ENCODE assay signal across 19 cellular contexts in the genomic region with DNA sequence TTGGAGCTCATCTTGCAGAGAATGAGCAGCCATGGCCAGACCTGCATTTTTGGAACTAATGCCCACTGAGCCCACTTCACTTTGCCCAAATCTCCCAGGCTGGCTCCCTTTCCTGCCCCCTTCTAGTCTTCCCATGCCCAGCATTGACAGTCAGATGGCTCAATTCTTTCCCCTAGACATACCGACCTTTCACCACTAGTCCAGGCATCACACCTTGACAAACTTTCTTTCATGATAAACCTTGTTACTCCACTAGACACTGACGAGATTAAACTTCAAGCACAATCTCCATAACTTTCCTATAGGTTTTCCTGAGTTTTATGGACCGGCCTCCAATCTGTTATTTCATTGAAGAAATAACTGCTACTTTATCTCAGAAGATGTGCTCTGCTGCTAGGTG. TPM values are rescaled to one million over a fixed set of nuclear protein-coding genes. Genes with fewer than 3 reads are reported as not detected.
DNase-seq lines count a peak whose midpoint lies in the region; ATAC-seq, FAIRE-seq and TF ChIP-seq lines count a peak whose summit lies in the region.
"Had no signal": no experiment of that assay in that cellular context is flagged by ENCODE, and none has a peak within 500 bp of the region (broad histone marks: within the 10 kb centered on the region; RNA-seq: fewer than 3 reads in every experiment).

No MANE protein-coding gene starts in this region.

- 27 to 61% (median 34%) methylated on average over 3 of the region's 3 CpGs for WGBS in small intestine, 3 donors

- peaks cover 61% of the 10 kb centered on the region for H3K4me1 Mint-ChIP-seq in HFFc6 (ENCODE audit: low read depth)
- H3K4me1 Mint-ChIP-seq in naive thymus-derived CD8-positive, alpha-beta T cell = no peaks in the 10 kb centered on the region
- H3K4me1 Mint-ChIP-seq: CD8-positive, alpha-beta memory T cell; memory B cell; stimulated activated memory B cell treated with anti-CD40 and anti-IgM and Interleukin-4, amounts not matched to agents 10 μg/mL and 1 μg/mL and 100 μg/mL, for 72 hours had no signal

- POLR2A ChIA-PET in naive thymus-derived CD8-positive, alpha-beta T cell (lab: Charles Lee) = no interaction called here

- H3K36me3 ChIP-seq in ascending aorta = no peaks in the 10 kb centered on the region
- H3K36me3 ChIP-seq in small intestine (ENCODE audit: control insufficient read depth in 2 of 2, insufficient read depth in 2 of 2, low read length in 2 of 2) = no peaks in the 10 kb centered on the region
- H3K36me3 ChIP-seq: tibial artery had no signal

- TF ChIP-seq CTCF in HFFc6 (IDR thresholded peaks at IDR 0.05) (no peak), ascending aorta (IDR thresholded peaks at IDR 0.05) (no peak), fibroblast of the aortic adventitia (IDR thresholded peaks at IDR 0.05; ENCODE audit: insufficient read depth, low read length) (peak; percentile 1)

- H3K9me3 ChIP-seq in ascending aorta (no peaks in the 10 kb centered on the region), small intestine (ENCODE audit: control insufficient read depth, low read depth) (no peaks in the 10 kb centered on the region)
- H3K9me3 ChIP-seq: tibial artery had no signal

- H3K4me3 ChIP-seq in ascending aorta = no peak overlapping the region
- no peak overlapping the region for H3K4me3 ChIP-seq in fibroblast of the aortic adventitia (ENCODE audit: low read depth, low read length)
- H3K4me3 ChIP-seq in small intestine (ENCODE audit: low read depth in 1 of 2, low read length in 2 of 2) = no peak overlapping the region
- H3K4me3 ChIP-seq: tibial artery had no signal

- no peaks in the 10 kb centered on the region for H3K36me3 Mint-ChIP-seq in HFFc6 (ENCODE audit: low read depth)
- no peaks in the 10 kb centered on the region for H3K36me3 Mint-ChIP-seq in naive thymus-derived CD8-positive, alpha-beta T cell
- H3K36me3 Mint-ChIP-seq: CD8-positive, alpha-beta memory T cell; memory B cell; stimulated activated memory B cell treated with anti-CD40 and anti-IgM and Interleukin-4, amounts not matched to agents 10 μg/mL and 1 μg/mL and 100 μg/mL, for 72 hours had no signal

- no peaks in the 10 kb centered on the region for H3K9me3 Mint-ChIP-seq in HFFc6
- H3K9me3 Mint-ChIP-seq in naive thymus-derived CD8-positive, alpha-beta T cell = no peaks in the 10 kb centered on the region
- H3K9me3 Mint-ChIP-seq: CD8-positive, alpha-beta memory T cell; neural crest cell; stimulated activated memory B cell treated with anti-CD40 and anti-IgM and Interleukin-4, amounts not matched to agents 10 μg/mL and 1 μg/mL and 100 μg/mL, for 72 hours had no signal

- H3K27ac ChIP-seq in ascending aorta (peak overlapping the region; percentile 66 to 74), small intestine (ENCODE audit: low read depth in 1 of 2, low read length in 1 of 2) (no peak overlapping the region)

- H3K4me1 ChIP-seq in ascending aorta (peaks cover 3 to 18% of the 10 kb centered on the region in 2 donors), small intestine (ENCODE audit: control insufficient read depth in 2 of 2, insufficient read depth in 1 of 2, low read depth in 1 of 2, low read length in 1 of 2) (peaks cover 0 to 3% of the 10 kb centered on the region in 2 donors)

- H3K4me3 Mint-ChIP-seq in HFFc6 = peak overlapping the region; percentile 80
- no peak overlapping the region for H3K4me3 Mint-ChIP-seq in naive thymus-derived CD8-positive, alpha-beta T cell
- H3K4me3 Mint-ChIP-seq: CD8-positive, alpha-beta memory T cell; memory B cell; neural crest cell; stimulated activated memory B cell treated with anti-CD40 and anti-IgM and Interleukin-4, amounts not matched to agents 10 μg/mL and 1 μg/mL and 100 μg/mL, for 72 hours had no signal

- H3K27ac Mint-ChIP-seq in HFFc6 = peak overlapping the region; percentile 80
- no peak overlapping the region for H3K27ac Mint-ChIP-seq in naive thymus-derived CD8-positive, alpha-beta T cell
- H3K27ac Mint-ChIP-seq: CD8-positive, alpha-beta memory T cell; memory B cell; stimulated activated memory B cell treated with anti-CD40 and anti-IgM and Interleukin-4, amounts not matched to agents 10 μg/mL and 1 μg/mL and 100 μg/mL, for 72 hours had no signal

- ATAC-seq in HG03442 (IDR thresholded peaks at IDR 0.05; ENCODE audit: unreplicated experiment) = no peak
- no peak for ATAC-seq in naive thymus-derived CD8-positive, alpha-beta T cell
- no peak for ATAC-seq in GM19467 (IDR thresholded peaks at IDR 0.05; ENCODE audit: unreplicated experiment)
- ATAC-seq: stimulated activated memory B cell treated with anti-CD40 and anti-IgM and Interleukin-4, amounts not matched to agents 10 μg/mL and 1 μg/mL and 100 μg/mL, for 72 hours had no signal

- intact Hi-C loops in ascending aorta (cut with DNase I) = loop anchor here (2.0 to 5.0 kb wide), 2 partner anchors 49 to 86 kb away; a partner anchor contains a TSS

- no peaks in the 10 kb centered on the region for H3K27me3 Mint-ChIP-seq in HFFc6 (ENCODE audit: insufficient read depth)
- H3K27me3 Mint-ChIP-seq in naive thymus-derived CD8-positive, alpha-beta T cell = peaks cover 0 to 8% (median 5%) of the 10 kb centered on the region in 5 donors
- H3K27me3 Mint-ChIP-seq: stimulated activated memory B cell treated with anti-CD40 and anti-IgM and Interleukin-4, amounts not matched to agents 10 μg/mL and 1 μg/mL and 100 μg/mL, for 72 hours had no signal

- DNase-seq in HFFc6 = no peak
- DNase-seq in ascending aorta (ENCODE audit: low spot score in 2 of 2) = no peak
- DNase-seq in fibroblast of the aortic adventitia (ENCODE audit: low read depth) = no peak
- peak; percentile 25 for DNase-seq in small intestine
- DNase-seq in iPS-NIHi11 (ENCODE audit: low spot score) = no peak
- DNase-seq in naive thymus-derived CD8-positive, alpha-beta T cell = no peak
- DNase-seq: activated CD4-positive, alpha-beta T cell treated with anti-CD3 and anti-CD28 coated beads, Interleukin-2, amount 50 U/mL, for 1 hour; activated gamma-delta T cell; anterior cingulate cortex; CD8-positive, alpha-beta memory T cell; DND-41; NCI-H1694; tibial artery had no signal

- H3K27me3 ChIP-seq in ascending aorta (no peaks in the 10 kb centered on the region), small intestine (ENCODE audit: control insufficient read depth in 2 of 2, insufficient read depth in 2 of 2, low read length in 2 of 2) (no peaks in the 10 kb centered on the region)
- H3K27me3 ChIP-seq: tibial artery had no signal

- FAIRE-seq in small intestine (lab: Jason Lieb, UNC) = no peak
- FAIRE-seq: colon had no signal

RNA-seq across cellular contexts. Expression of a gene that starts 47.8 kb away (rescaled TPM):
- total RNA-seq in HFFc6 (2021; fragmentation: NEBNext Ultra II Directional; extraction: Animal tissue kit (Norgen Biotek cat#: 25700)) = 100 to 1,000 TPM; 256 to 360 (median 323) TPM
- total RNA-seq in ascending aorta (134 TPM), fibroblast of the aortic adventitia (ENCODE audit: low replicate concordance) (85.9 and 100 TPM in 2 replicates)
- polyA plus RNA-seq in small intestine = 1 to 10 TPM; 4.2 to 9.2 (median 5.9) TPM
- total RNA-seq in naive thymus-derived CD8-positive, alpha-beta T cell = not detected
- not detected for polyA plus RNA-seq in naive thymus-derived CD8-positive, alpha-beta T cell

Comparison
In these comparisons a context has a peak if more than half of its experiments do, and no peak if none do; other contexts are left out.
1. H3K27ac ChIP-seq: peak in ascending aorta (2 of 2); none in small intestine (0 of 2).
2. RNA of a gene that starts 47.8 kb away (total RNA-seq): 256 to 360 TPM in HFFc6, 134 TPM in ascending aorta (single experiment) and 85.9 to 100 TPM in fibroblast of the aortic adventitia; not detected in naive thymus-derived CD8-positive, alpha-beta T cell; every median in the first group is over 10 times any median in the second.